ENCODE assay signal across 20 cellular contexts in the genomic region with DNA sequence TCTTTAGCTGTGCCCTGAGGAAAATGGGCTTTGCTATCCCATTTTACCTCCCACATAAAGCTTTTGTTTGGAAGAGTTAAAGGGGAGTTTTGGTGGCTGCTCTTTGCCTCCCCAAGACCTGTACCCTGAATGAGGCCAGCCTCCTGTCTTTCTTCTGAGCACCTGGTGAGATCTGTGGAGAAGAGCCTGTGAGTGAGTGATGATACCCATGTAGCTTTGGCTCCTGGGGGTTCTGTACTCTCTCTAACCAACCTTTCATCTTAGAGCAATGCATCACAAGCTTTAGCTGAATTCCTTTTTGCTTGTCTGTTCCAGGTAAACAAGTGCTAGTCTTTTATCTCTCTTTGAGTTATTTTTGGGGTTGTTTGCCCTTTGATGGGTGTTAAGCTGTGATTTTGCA.
"Had no signal": no experiment of that assay in that cellular context is flagged by ENCODE, and none has a peak within 500 bp of the region (broad histone marks: within the 10 kb centered on the region; RNA-seq: fewer than 3 reads in every experiment).

No MANE protein-coding gene starts in this region.

- H3K79me2 ChIP-seq: hepatocyte had no signal

- H3K4me2 ChIP-seq: hepatocyte had no signal

- H3K9me3 ChIP-seq: colonic mucosa, esophagus muscularis mucosa, gastroesophageal sphincter, left lung, lower lobe of right lung had no signal

- H2AFZ ChIP-seq: hepatocyte had no signal

- H3K9me3 Mint-ChIP-seq: effector memory CD8-positive, alpha-beta T cell had no signal

- H3K27me3 Mint-ChIP-seq: dendritic cell treated with granulocyte-macrophage colony-stimulating factor and Interleukin-4, amounts not matched to agents 40 ng/mL and 50 ng/mL, for 4 days; effector memory CD8-positive, alpha-beta T cell had no signal

- H3K36me3 ChIP-seq: colonic mucosa, left lung had no signal

- DNase-seq: colonic mucosa; cortex of kidney; effector CD8-positive, alpha-beta T cell; effector memory CD8-positive, alpha-beta T cell; foreskin keratinocyte; heart left ventricle; left cardiac atrium; left lung; left ventricle myocardium superior; lower lobe of right lung; mesenchymal stem cell; midbrain had no signal

- ATAC-seq: effector memory CD8-positive, alpha-beta T cell; foreskin keratinocyte; gastroesophageal sphincter; heart left ventricle; left cardiac atrium; left lung; left ventricle myocardium superior; lower lobe of right lung had no signal

- H3K27ac Mint-ChIP-seq: dendritic cell treated with granulocyte-macrophage colony-stimulating factor and Interleukin-4, amounts not matched to agents 40 ng/mL and 50 ng/mL, for 4 days; effector memory CD8-positive, alpha-beta T cell had no signal

- H3K27me3 ChIP-seq: colonic mucosa, esophagus muscularis mucosa, foreskin keratinocyte, gastroesophageal sphincter, heart left ventricle, hepatocyte, left lung had no signal

- FAIRE-seq: endothelial cell of umbilical vein, frontal cortex, islet of Langerhans, keratinocyte had no signal

- H3K4me1 ChIP-seq: colonic mucosa, esophagus muscularis mucosa, foreskin keratinocyte, gastroesophageal sphincter, left lung, lower lobe of right lung had no signal

- H3K4me3 Mint-ChIP-seq: dendritic cell treated with granulocyte-macrophage colony-stimulating factor and Interleukin-4, amounts not matched to agents 40 ng/mL and 50 ng/mL, for 4 days; effector memory CD8-positive, alpha-beta T cell had no signal

- H3K27ac ChIP-seq: colonic mucosa, esophagus muscularis mucosa, foreskin keratinocyte, gastroesophageal sphincter, heart left ventricle, hepatocyte, left lung, lower lobe of right lung had no signal

- H3K4me3 ChIP-seq: colonic mucosa, esophagus muscularis mucosa, gastroesophageal sphincter, heart left ventricle, hepatocyte, left lung, lower lobe of right lung had no signal
